Comparison of ENCODE assay signal across 10 cellular contexts in genomic region chr9:77648458-77649108, GRCh38. TPM values are rescaled to one million over a fixed set of nuclear protein-coding genes. Genes with fewer than 3 reads are reported as not detected.
DNase-seq lines count a peak whose midpoint lies in the region; ATAC-seq, FAIRE-seq and TF ChIP-seq lines count a peak whose summit lies in the region.
"Had no signal": no experiment of that assay in that cellular context is flagged by ENCODE, and none has a peak within 500 bp of the region (broad histone marks: within the 10 kb centered on the region; RNA-seq: fewer than 3 reads in every experiment).

No MANE protein-coding gene starts in this region.

- H3K9me3 ChIP-seq in pancreas, result no peaks in the 10 kb centered on the region

- no peaks in the 10 kb centered on the region for H3K36me3 ChIP-seq in pancreas

- DNase-seq in activated CD4-positive, alpha-beta T cell treated with anti-CD3 and anti-CD28 coated beads for 36 hours, result peak; percentile 46
- DNase-seq in activated CD4-positive, alpha-beta T cell treated with anti-CD3 and anti-CD28 coated beads, Interleukin-2, amount 50 U/mL, for 4 hours, result no peak
- no peak for DNase-seq in activated CD4-positive, alpha-beta memory T cell treated with anti-CD3 and anti-CD28 coated beads, Interleukin-2, amount 10 ng/mL, durations not matched to agents 7 days and 5 days
- DNase-seq in Right ventricle myocardium superior (peak; percentile 78), pancreas (peak; percentile 62 to 91 (median 72)), GM20000 (ENCODE audit: low spot score) (no peak)
- DNase-seq: DND-41 had no signal

- ATAC-seq in activated CD4-positive, alpha-beta T cell treated with anti-CD3 and anti-CD28 coated beads for 36 hours, result peak; percentile 23
- ATAC-seq in Right ventricle myocardium superior (ENCODE audit: poor library complexity), result peak; percentile 83
- peak; percentile 85 to 88 (median 88) for ATAC-seq in pancreas
- ATAC-seq in GM21390 (IDR thresholded peaks at IDR 0.05; ENCODE audit: unreplicated experiment), result no peak
- ATAC-seq in HG02610 (IDR thresholded peaks at IDR 0.05; ENCODE audit: unreplicated experiment), result no peak

- H3K4me3 Mint-ChIP-seq in activated CD4-positive, alpha-beta T cell treated with anti-CD3 and anti-CD28 coated beads for 36 hours, result peak overlapping the region; percentile 65
- H3K4me3 Mint-ChIP-seq in activated CD4-positive, alpha-beta memory T cell treated with anti-CD3 and anti-CD28 coated beads, Interleukin-2, amount 10 ng/mL, durations not matched to agents 7 days and 5 days, result peak overlapping the region; percentile 53

- no peak overlapping the region for H3K27ac Mint-ChIP-seq in activated CD4-positive, alpha-beta T cell treated with anti-CD3 and anti-CD28 coated beads for 36 hours
- H3K27ac Mint-ChIP-seq in activated CD4-positive, alpha-beta memory T cell treated with anti-CD3 and anti-CD28 coated beads, Interleukin-2, amount 10 ng/mL, durations not matched to agents 7 days and 5 days, result no peak overlapping the region

- H3K9me3 Mint-ChIP-seq in activated CD4-positive, alpha-beta T cell treated with anti-CD3 and anti-CD28 coated beads for 36 hours (ENCODE audit: low read depth), result no peaks in the 10 kb centered on the region
- H3K9me3 Mint-ChIP-seq in activated CD4-positive, alpha-beta memory T cell treated with anti-CD3 and anti-CD28 coated beads, Interleukin-2, amount 10 ng/mL, durations not matched to agents 7 days and 5 days, result no peaks in the 10 kb centered on the region

- POLR2A ChIA-PET in activated CD4-positive, alpha-beta T cell treated with anti-CD3 and anti-CD28 coated beads for 36 hours (lab: Charles Lee), result no interaction called here
- POLR2A ChIA-PET in activated CD4-positive, alpha-beta memory T cell treated with anti-CD3 and anti-CD28 coated beads, Interleukin-2, amount 10 ng/mL, durations not matched to agents 7 days and 5 days (lab: Charles Lee), result no interaction called here

- H3K4me1 Mint-ChIP-seq in activated CD4-positive, alpha-beta T cell treated with anti-CD3 and anti-CD28 coated beads for 36 hours, result peaks cover 11% of the 10 kb centered on the region
- peaks cover 9% of the 10 kb centered on the region for H3K4me1 Mint-ChIP-seq in activated CD4-positive, alpha-beta memory T cell treated with anti-CD3 and anti-CD28 coated beads, Interleukin-2, amount 10 ng/mL, durations not matched to agents 7 days and 5 days

- peaks cover 0 to 5% (median 0%) of the 10 kb centered on the region in 3 donors for H3K4me1 ChIP-seq in pancreas

- CTCF ChIA-PET in activated CD4-positive, alpha-beta T cell treated with anti-CD3 and anti-CD28 coated beads for 36 hours (lab: Charles Lee), result interaction anchor here (1.0 to 1.8 kb wide), 2 partner anchors 12 to 192 kb away, joined by 3 to 4 read pairs; no protein-coding TSS in a partner anchor
- CTCF ChIA-PET in activated CD4-positive, alpha-beta memory T cell treated with anti-CD3 and anti-CD28 coated beads, Interleukin-2, amount 10 ng/mL, durations not matched to agents 7 days and 5 days (lab: Charles Lee), result no interaction called here

- H3K36me3 Mint-ChIP-seq in activated CD4-positive, alpha-beta T cell treated with anti-CD3 and anti-CD28 coated beads for 36 hours (ENCODE audit: low read depth), result no peaks in the 10 kb centered on the region
- no peaks in the 10 kb centered on the region for H3K36me3 Mint-ChIP-seq in activated CD4-positive, alpha-beta memory T cell treated with anti-CD3 and anti-CD28 coated beads, Interleukin-2, amount 10 ng/mL, durations not matched to agents 7 days and 5 days (ENCODE audit: low read depth)

- peak overlapping the region; percentile 43 to 59 (median 50) for H3K4me3 ChIP-seq in pancreas
- H3K4me3 ChIP-seq: PC-9 had no signal

- H3K27ac ChIP-seq in pancreas, result peak overlapping the region; percentile 43 to 63 (median 50)
- H3K27ac ChIP-seq: PC-9 had no signal

- TF ChIP-seq CTCF in pancreas (IDR thresholded peaks at IDR 0.05) (peak in 1 of 4 donors; percentile 12), GM20000 (IDR thresholded peaks at IDR 0.05; ENCODE audit: extremely low read depth, missing control alignments) (no peak)

- FAIRE-seq in pancreas (lab: Jason Lieb, UNC), result no peak

- intact Hi-C loops in activated CD4-positive, alpha-beta T cell treated with anti-CD3 and anti-CD28 coated beads for 36 hours (cut with DNase I, micrococcal nuclease), result loop anchor here in 1 of 2 experiments (5.0 kb wide), 4 partner anchors 104 to 389 kb away; no protein-coding TSS in a partner anchor
- intact Hi-C loops in Right ventricle myocardium superior (cut with DNase I) (no loop called here), pancreas (cut with DNase I) (no loop called here)

- 1 to 2% methylated on average over 37 of the region's 37 CpGs for WGBS in pancreas, 2 donors

- H3K27me3 ChIP-seq in pancreas, result no peaks in the 10 kb centered on the region

- H3K27me3 Mint-ChIP-seq in activated CD4-positive, alpha-beta T cell treated with anti-CD3 and anti-CD28 coated beads for 36 hours, result peaks cover 38% of the 10 kb centered on the region
- peaks cover 54% of the 10 kb centered on the region for H3K27me3 Mint-ChIP-seq in activated CD4-positive, alpha-beta memory T cell treated with anti-CD3 and anti-CD28 coated beads, Interleukin-2, amount 10 ng/mL, durations not matched to agents 7 days and 5 days

RNA-seq across cellular contexts. Expression of gene GNA14, which starts 0.5 kb away (rescaled TPM):
- total RNA-seq in activated CD4-positive, alpha-beta T cell treated with anti-CD3 and anti-CD28 coated beads for 36 hours, result under 1 TPM; 0.11 to 0.54 TPM
- total RNA-seq in activated CD4-positive, alpha-beta memory T cell treated with anti-CD3 and anti-CD28 coated beads, Interleukin-2, amount 10 ng/mL, durations not matched to agents 7 days and 5 days, result not detected
- total RNA-seq in Right ventricle myocardium superior (1.9 TPM), pancreas (1 to 10 TPM in 5 of 6 donors, under 1 TPM in 1; 0.92 to 2.0 (median 1.4) TPM)
- polyA plus RNA-seq in pancreas, result 1 to 10 TPM; 1.3 to 1.8 TPM

Comparison
In these comparisons a context has a peak if more than half of its experiments do, and no peak if none do; other contexts are left out.
1. DNase-seq: peak in activated CD4-positive, alpha-beta T cell treated with anti-CD3 and anti-CD28 coated beads for 36 hours (single experiment), Right ventricle myocardium superior (single experiment) and pancreas (6 of 6); none in activated CD4-positive, alpha-beta T cell treated with anti-CD3 and anti-CD28 coated beads, Interleukin-2, amount 50 U/mL, for 4 hours (0 of 2), activated CD4-positive, alpha-beta memory T cell treated with anti-CD3 and anti-CD28 coated beads, Interleukin-2, amount 10 ng/mL, durations not matched to agents 7 days and 5 days (single experiment) and GM20000 (single experiment).
2. ATAC-seq: peak in activated CD4-positive, alpha-beta T cell treated with anti-CD3 and anti-CD28 coated beads for 36 hours (single experiment), Right ventricle myocardium superior (single experiment) and pancreas (4 of 4); none in GM21390 (single experiment) and HG02610 (single experiment).